34 cellular contexts compared by ENCODE assay signal in the genomic region with DNA sequence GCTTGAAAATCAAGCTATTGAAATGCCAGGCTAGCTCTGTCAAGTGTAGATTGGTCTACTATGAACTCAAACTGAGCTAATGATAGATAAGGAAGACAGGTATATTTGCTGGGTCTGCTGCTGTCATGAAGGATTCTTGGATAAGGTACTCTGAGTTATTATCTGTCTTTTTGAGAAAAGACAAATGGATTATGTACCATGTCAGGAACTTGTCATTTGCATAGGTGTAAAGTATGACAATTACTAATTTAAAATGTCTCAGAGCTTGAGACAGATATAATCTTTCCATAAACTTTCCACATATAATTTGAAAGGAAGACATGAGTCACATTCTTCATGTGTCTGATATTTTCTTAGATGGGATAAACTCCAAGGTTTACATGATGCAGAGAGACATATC.
"Had no signal": no experiment of that assay in that cellular context is flagged by ENCODE, and none has a peak within 500 bp of the region (broad histone marks: within the 10 kb centered on the region; RNA-seq: fewer than 3 reads in every experiment).

No MANE protein-coding gene starts in this region.

- H3K36me3 ChIP-seq: MG63 had no signal

- DNase-seq: Karpas-422, Kasumi-1, MG63, MM.1S, MV-4-11, NCI-H1048, NCI-H1092, NCI-H1092 treated with DMSO at 0.1 percent for 48 hours, NCI-H1105, NCI-H1105 treated with DMSO at 0.1 percent for 48 hours, NCI-H1417, NCI-H1417 treated with DMSO at 0.1 percent for 48 hours, NCI-H1436, NCI-H1436 treated with DMSO at 0.1 percent for 48 hours, NCI-H146, NCI-H1694, NCI-H1694 treated with DMSO at 0.1 percent for 48 hours, NCI-H187, NCI-H187 treated with DMSO at 0.1 percent for 48 hours, NCI-H1930, NCI-H2029, NCI-H2029 treated with DMSO at 0.1 percent for 48 hours, NCI-H2081, NCI-H2081 treated with DMSO at 0.1 percent for 48 hours, NCI-H2107, NCI-H2171, NCI-H2171 treated with DMSO at 0.1 percent for 48 hours, NCI-H2227 treated with DMSO at 0.1 percent for 48 hours, NCI-H226, NCI-H345, NCI-H446, NCI-H446 treated with DMSO at 0.1 percent for 48 hours, NCI-H510A, NCI-H510A treated with DMSO at 0.1 percent for 48 hours had no signal

- H3K9me3 ChIP-seq: MG63 had no signal

- H3K27me3 ChIP-seq: MG63 had no signal

- H3K4me3 ChIP-seq: MG63 had no signal
